ENCODE assay signal across 18 cellular contexts in the genomic region with DNA sequence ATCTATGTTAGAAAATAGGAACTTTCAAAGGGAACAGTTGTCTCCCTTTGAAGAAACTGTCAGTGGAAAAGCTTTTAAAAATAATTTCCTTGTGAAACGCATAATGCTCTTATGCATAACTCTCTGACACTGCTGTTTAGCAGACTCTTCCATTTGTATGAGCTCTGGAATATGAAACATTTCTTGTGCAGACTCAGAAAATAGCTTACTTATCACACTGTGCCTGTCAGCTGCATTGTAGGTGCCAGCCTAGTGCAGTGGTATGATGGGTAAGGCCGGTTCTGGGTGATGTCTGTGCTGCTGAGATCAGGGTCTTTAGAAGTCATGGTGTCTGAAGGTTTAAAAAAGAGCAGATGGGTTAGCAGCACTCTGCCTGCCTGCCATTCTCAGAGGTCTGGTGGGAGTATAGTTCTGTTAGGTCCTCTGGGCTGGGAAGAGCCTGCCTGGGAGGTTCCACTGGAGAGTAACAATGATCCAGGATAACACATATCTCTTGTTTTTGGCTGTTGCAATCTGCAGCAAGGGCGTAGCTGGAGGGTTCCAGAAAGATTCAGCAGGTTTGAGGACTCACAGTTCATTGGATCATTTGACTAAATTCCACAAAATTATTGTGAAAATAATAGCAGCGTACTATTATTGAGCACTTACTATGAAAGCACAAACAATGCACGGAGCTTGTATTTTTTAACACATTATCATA.
"Had no signal": no experiment of that assay in that cellular context is flagged by ENCODE, and none has a peak within 500 bp of the region (broad histone marks: within the 10 kb centered on the region; RNA-seq: fewer than 3 reads in every experiment).

No MANE protein-coding gene starts in this region.

- H3K36me3 ChIP-seq: brain microvascular endothelial cell, suprapubic skin had no signal

- FAIRE-seq: islet of Langerhans had no signal

- H3K4me3 ChIP-seq: skin epidermis, suprapubic skin had no signal

- H3K27me3 ChIP-seq: brain microvascular endothelial cell, suprapubic skin had no signal

- H3K27ac ChIP-seq: brain microvascular endothelial cell, skin epidermis, suprapubic skin had no signal

- DNase-seq: activated B cell treated with CpG ODN at 0.5 μM for 24 hours; activated CD4-positive, alpha-beta T cell treated with anti-CD3 and anti-CD28 coated beads for 48 hours; activated CD8-positive, alpha-beta memory T cell treated with anti-CD3 and anti-CD28 coated beads, Interleukin-2, amount 50 U/mL, for 4 hours; activated CD8-positive, alpha-beta T cell treated with anti-CD3 and anti-CD28 coated beads, Interleukin-2, amount 10 ng/mL, durations not matched to agents 7 days and 5 days; activated naive CD8-positive, alpha-beta T cell treated with anti-CD3 and anti-CD28 coated beads for 36 hours; activated T-cell treated with anti-CD3 and anti-CD28 coated beads, Interleukin-2, amount 50 U/mL, for 72 hours; brain microvascular endothelial cell; dermis blood vessel endothelial cell; effector memory CD8-positive, alpha-beta T cell; foreskin melanocyte; right cardiac atrium; stimulated activated CD4-positive, alpha-beta T cell treated with anti-CD3 and anti-CD28 coated beads, Interleukin-4, amount 100 ng/mL, for 24 hours; stimulated activated CD8-positive, alpha-beta memory T cell treated with anti-CD3 and anti-CD28 coated beads, Interleukin-4, amount 100 ng/mL, for 48 hours; stimulated activated naive CD8-positive, alpha-beta T cell treated with anti-CD3 and anti-CD28 coated beads, Interleukin-15, Interleukin-2, amounts not matched to agents 100 U/mL and 50 U/mL, for 24 hours had no signal

- H3K4me1 ChIP-seq: suprapubic skin had no signal

- ATAC-seq: activated CD8-positive, alpha-beta T cell treated with anti-CD3 and anti-CD28 coated beads, Interleukin-2, amount 10 ng/mL, durations not matched to agents 7 days and 5 days; activated T-cell treated with anti-CD3 and anti-CD28 coated beads, Interleukin-2, amount 50 U/mL, for 72 hours; effector memory CD8-positive, alpha-beta T cell; natural killer cell treated with Interleukin-12 subunit alpha and Interleukin-12 subunit beta and Interleukin-15 and Interleukin-18, amount 100 ng/mL, for 72 hours; stimulated activated naive CD8-positive, alpha-beta T cell treated with anti-CD3 and anti-CD28 coated beads, Interleukin-15, Interleukin-2, amounts not matched to agents 100 U/mL and 50 U/mL, for 24 hours had no signal
